ENCODE assay signal across 29 cellular contexts in the genomic region with DNA sequence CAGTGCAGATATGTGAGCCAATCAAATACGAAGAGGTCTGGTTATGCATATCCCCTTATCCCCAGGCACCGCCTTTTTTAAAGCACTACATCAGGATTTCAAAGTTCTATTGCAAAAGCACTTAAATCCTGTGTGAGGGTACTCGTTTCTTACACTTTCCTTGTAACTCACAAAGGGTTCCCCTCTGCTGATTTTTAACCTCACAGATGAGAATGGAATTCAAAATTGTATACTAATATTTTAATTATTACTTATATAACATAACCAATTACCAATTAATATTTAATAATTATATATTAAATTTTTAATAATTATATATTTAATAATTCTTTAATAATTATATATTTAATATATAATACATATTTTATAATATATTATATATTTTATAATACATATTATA.
"Had no signal": no experiment of that assay in that cellular context is flagged by ENCODE, and none has a peak within 500 bp of the region (broad histone marks: within the 10 kb centered on the region; RNA-seq: fewer than 3 reads in every experiment).

No MANE protein-coding gene starts in this region.

- H3K27ac Mint-ChIP-seq: activated CD4-positive, alpha-beta memory T cell treated with anti-CD3 and anti-CD28 coated beads, Interleukin-2, amount 10 ng/mL, durations not matched to agents 7 days and 5 days; activated CD4-positive, alpha-beta T cell treated with anti-CD3 and anti-CD28 coated beads, Interleukin-2, amount 10 ng/mL, durations not matched to agents 7 days and 5 days; activated naive CD4-positive, alpha-beta T cell treated with anti-CD3 and anti-CD28 coated beads, Interleukin-2, amount 50 U/mL, for 24 hours; activated naive CD8-positive, alpha-beta T cell treated with anti-CD3 and anti-CD28 coated beads, Interleukin-2, amount 50 U/mL, for 24 hours; activated T-cell treated with anti-CD3 and anti-CD28 coated beads, Interleukin-2, amount 50 U/mL, for 24 hours; endodermal cell; stimulated activated effector memory CD8-positive, alpha-beta T cell treated with anti-CD3 and anti-CD28 coated beads, Interleukin-12 subunit alpha, Interleukin-12 subunit beta, amount 100 ng/mL, for 72 hours; stimulated activated naive CD8-positive, alpha-beta T cell treated with anti-CD3 and anti-CD28 coated beads, Interleukin-15, Interleukin-2, amounts not matched to agents 100 ng/mL and 50 ng/mL, for 24 hours had no signal

- H3K27me3 ChIP-seq: breast epithelium, esophagus muscularis mucosa, foreskin keratinocyte, heart left ventricle, pancreas, sigmoid colon, thyroid gland, upper lobe of right lung had no signal

- H3K4me1 Mint-ChIP-seq: activated CD4-positive, alpha-beta memory T cell treated with anti-CD3 and anti-CD28 coated beads, Interleukin-2, amount 10 ng/mL, durations not matched to agents 7 days and 5 days; activated CD4-positive, alpha-beta T cell treated with anti-CD3 and anti-CD28 coated beads, Interleukin-2, amount 10 ng/mL, durations not matched to agents 7 days and 5 days; activated naive CD4-positive, alpha-beta T cell treated with anti-CD3 and anti-CD28 coated beads, Interleukin-2, amount 50 U/mL, for 24 hours; activated naive CD8-positive, alpha-beta T cell treated with anti-CD3 and anti-CD28 coated beads, Interleukin-2, amount 50 U/mL, for 24 hours; stimulated activated effector memory CD8-positive, alpha-beta T cell treated with anti-CD3 and anti-CD28 coated beads, Interleukin-12 subunit alpha, Interleukin-12 subunit beta, amount 100 ng/mL, for 72 hours had no signal

- FAIRE-seq: islet of Langerhans had no signal

- H3K27ac ChIP-seq: esophagus muscularis mucosa, foreskin keratinocyte, heart left ventricle, left ventricle myocardium inferior, pancreas, prostate gland, sigmoid colon, thyroid gland, upper lobe of right lung had no signal

- H3K4me1 ChIP-seq: breast epithelium, pancreas, prostate gland, thyroid gland, upper lobe of right lung had no signal

- H3K9me3 Mint-ChIP-seq: activated CD4-positive, alpha-beta memory T cell treated with anti-CD3 and anti-CD28 coated beads, Interleukin-2, amount 10 ng/mL, durations not matched to agents 7 days and 5 days; activated CD4-positive, alpha-beta T cell treated with anti-CD3 and anti-CD28 coated beads, Interleukin-2, amount 10 ng/mL, durations not matched to agents 7 days and 5 days; activated naive CD4-positive, alpha-beta T cell treated with anti-CD3 and anti-CD28 coated beads, Interleukin-2, amount 50 U/mL, for 24 hours; activated naive CD8-positive, alpha-beta T cell treated with anti-CD3 and anti-CD28 coated beads, Interleukin-2, amount 50 U/mL, for 24 hours; activated T-cell treated with anti-CD3 and anti-CD28 coated beads, Interleukin-2, amount 50 U/mL, for 24 hours; endodermal cell; stimulated activated effector memory CD8-positive, alpha-beta T cell treated with anti-CD3 and anti-CD28 coated beads, Interleukin-12 subunit alpha, Interleukin-12 subunit beta, amount 100 ng/mL, for 72 hours; stimulated activated naive CD8-positive, alpha-beta T cell treated with anti-CD3 and anti-CD28 coated beads, Interleukin-15, Interleukin-2, amounts not matched to agents 100 ng/mL and 50 ng/mL, for 24 hours had no signal

- H3K36me3 ChIP-seq: breast epithelium, esophagus muscularis mucosa, heart left ventricle, left ventricle myocardium inferior, pancreas, prostate gland, sigmoid colon, thyroid gland, upper lobe of right lung had no signal

- ATAC-seq: activated naive CD8-positive, alpha-beta T cell treated with anti-CD3 and anti-CD28 coated beads, Interleukin-2, amount 50 U/mL, for 24 hours; foreskin keratinocyte; heart left ventricle; mucosa of descending colon; pancreas; stimulated activated effector memory CD8-positive, alpha-beta T cell treated with anti-CD3 and anti-CD28 coated beads, Interleukin-12 subunit alpha, Interleukin-12 subunit beta, amount 100 ng/mL, for 72 hours; upper lobe of right lung had no signal

- DNase-seq: activated CD4-positive, alpha-beta memory T cell treated with anti-CD3 and anti-CD28 coated beads, Interleukin-2, amount 10 ng/mL, durations not matched to agents 7 days and 5 days; activated CD4-positive, alpha-beta T cell treated with anti-CD3 and anti-CD28 coated beads for 1 hour; activated CD4-positive, alpha-beta T cell treated with anti-CD3 and anti-CD28 coated beads, Interleukin-2, amount 10 ng/mL, durations not matched to agents 7 days and 5 days; activated CD8-positive, alpha-beta memory T cell treated with anti-CD3 and anti-CD28 coated beads, Interleukin-2, amount 50 U/mL, for 48 hours; activated gamma-delta T cell treated with Interleukin-2 at 50 U/mL for 16 hours; activated naive CD8-positive, alpha-beta T cell treated with anti-CD3 and anti-CD28 coated beads, Interleukin-2, amount 50 U/mL, for 24 hours; activated T-cell treated with anti-CD3 and anti-CD28 coated beads, Interleukin-2, amount 50 U/mL, for 24 hours; central memory CD4-positive, alpha-beta T cell; endodermal cell; foreskin keratinocyte; heart left ventricle; left ventricle myocardium inferior; mucosa of descending colon; pancreas; retina; sigmoid colon; small intestine; stimulated activated CD4-positive, alpha-beta T cell treated with anti-CD3 and anti-CD28 coated beads, Interleukin-4, amount 100 ng/mL, for 24 hours; T-helper 2 cell; thyroid gland; upper lobe of right lung had no signal

- H3K27me3 Mint-ChIP-seq: activated CD4-positive, alpha-beta memory T cell treated with anti-CD3 and anti-CD28 coated beads, Interleukin-2, amount 10 ng/mL, durations not matched to agents 7 days and 5 days; activated CD4-positive, alpha-beta T cell treated with anti-CD3 and anti-CD28 coated beads, Interleukin-2, amount 10 ng/mL, durations not matched to agents 7 days and 5 days; stimulated activated naive CD8-positive, alpha-beta T cell treated with anti-CD3 and anti-CD28 coated beads, Interleukin-15, Interleukin-2, amounts not matched to agents 100 ng/mL and 50 ng/mL, for 24 hours had no signal

- H3K36me3 Mint-ChIP-seq: activated naive CD4-positive, alpha-beta T cell treated with anti-CD3 and anti-CD28 coated beads, Interleukin-2, amount 50 U/mL, for 24 hours; stimulated activated effector memory CD8-positive, alpha-beta T cell treated with anti-CD3 and anti-CD28 coated beads, Interleukin-12 subunit alpha, Interleukin-12 subunit beta, amount 100 ng/mL, for 72 hours had no signal

- H3K4me3 Mint-ChIP-seq: activated CD4-positive, alpha-beta memory T cell treated with anti-CD3 and anti-CD28 coated beads, Interleukin-2, amount 10 ng/mL, durations not matched to agents 7 days and 5 days; activated CD4-positive, alpha-beta T cell treated with anti-CD3 and anti-CD28 coated beads, Interleukin-2, amount 10 ng/mL, durations not matched to agents 7 days and 5 days; activated naive CD4-positive, alpha-beta T cell treated with anti-CD3 and anti-CD28 coated beads, Interleukin-2, amount 50 U/mL, for 24 hours; activated naive CD8-positive, alpha-beta T cell treated with anti-CD3 and anti-CD28 coated beads, Interleukin-2, amount 50 U/mL, for 24 hours; activated T-cell treated with anti-CD3 and anti-CD28 coated beads, Interleukin-2, amount 50 U/mL, for 24 hours; endodermal cell; stimulated activated effector memory CD8-positive, alpha-beta T cell treated with anti-CD3 and anti-CD28 coated beads, Interleukin-12 subunit alpha, Interleukin-12 subunit beta, amount 100 ng/mL, for 72 hours; stimulated activated naive CD8-positive, alpha-beta T cell treated with anti-CD3 and anti-CD28 coated beads, Interleukin-15, Interleukin-2, amounts not matched to agents 100 ng/mL and 50 ng/mL, for 24 hours had no signal

- H3K4me3 ChIP-seq: breast epithelium, esophagus muscularis mucosa, heart left ventricle, left ventricle myocardium inferior, lung, mucosa of descending colon, pancreas, prostate gland, sigmoid colon, thyroid gland, upper lobe of right lung had no signal

- H3K9me3 ChIP-seq: breast epithelium, esophagus muscularis mucosa, heart left ventricle, left ventricle myocardium inferior, mucosa of descending colon, pancreas, prostate gland, sigmoid colon, thyroid gland, upper lobe of right lung had no signal
